35 cellular contexts compared by ENCODE assay signal in the genomic region with DNA sequence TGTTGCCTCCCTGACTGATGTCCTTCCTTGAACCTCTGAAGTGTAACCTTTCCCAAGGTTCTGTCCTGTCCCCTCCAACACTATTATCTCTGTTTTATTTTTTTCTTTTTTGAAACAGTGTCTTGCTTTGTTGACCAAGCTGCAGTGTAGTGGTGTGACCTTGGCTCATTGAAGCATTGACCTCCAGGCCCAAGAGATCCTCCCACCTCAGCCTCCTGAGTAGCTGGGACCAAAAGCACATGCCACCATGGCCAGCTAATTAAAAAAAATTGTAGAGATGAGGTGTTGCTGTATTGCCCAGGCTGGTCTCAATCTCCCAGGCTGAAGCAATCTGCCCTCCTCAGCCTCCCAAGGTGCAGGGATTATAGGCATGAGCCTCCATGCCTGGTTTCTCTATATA. TPM values are rescaled to one million over a fixed set of nuclear protein-coding genes. Genes with fewer than 3 reads are reported as not detected.
DNase-seq lines count a peak whose midpoint lies in the region; ATAC-seq, FAIRE-seq and TF ChIP-seq lines count a peak whose summit lies in the region.
"Had no signal": no experiment of that assay in that cellular context is flagged by ENCODE, and none has a peak within 500 bp of the region (broad histone marks: within the 10 kb centered on the region; RNA-seq: fewer than 3 reads in every experiment).

No MANE protein-coding gene starts in this region.

- no peak overlapping the region for H3K4me2 ChIP-seq in HepG2 (ENCODE audit: low read depth, low read length)
- H3K4me2 ChIP-seq: A549; BLaER1; BLaER1 treated with 17β-estradiol and CSF1 and Interleukin-3, amounts not matched to agents 10 nM and 100 nM had no signal

- H3K27ac ChIP-seq in HepG2 (ENCODE audit: extremely low read length, insufficient read depth, low read length) (no peak overlapping the region), right lobe of liver (no peak overlapping the region), thyroid gland (no peak overlapping the region)
- H3K27ac ChIP-seq: 22Rv1; A549; BLaER1; BLaER1 treated with 17β-estradiol and CSF1 and Interleukin-3, amounts not matched to agents 10 nM and 100 nM; C4-2B had no signal

- peaks cover 62% of the 10 kb centered on the region for H3K9me3 Mint-ChIP-seq in nephron progenitor cell

- H3K4me1 ChIP-seq in HepG2 (ENCODE audit: insufficient read depth, low read length) (0 out of 2 replicates have a peak, but pooled peaks cover 5% of the 10 kb centered on the region), right lobe of liver (no peaks in the 10 kb centered on the region), thyroid gland (no peaks in the 10 kb centered on the region)
- H3K4me1 ChIP-seq: A549; BE2C; BLaER1; BLaER1 treated with 17β-estradiol and CSF1 and Interleukin-3, amounts not matched to agents 10 nM and 100 nM; Caco-2 had no signal

- H3K4me1 Mint-ChIP-seq in nephron progenitor cell: peaks cover 7% of the 10 kb centered on the region
- H3K4me1 Mint-ChIP-seq: B cell; CD14-positive monocyte; CD4-positive, alpha-beta memory T cell; CD4-positive, CD25-positive, alpha-beta regulatory T cell; CD8-positive, alpha-beta memory T cell had no signal

- H3K4me3 ChIP-seq in HepG2 (replicated peaks in 1 of 3; ENCODE audit: insufficient read depth in 1 of 3, low read depth in 2 of 3, low read length in 3 of 3): no peak overlapping the region
- no peak overlapping the region for H3K4me3 ChIP-seq in right lobe of liver
- H3K4me3 ChIP-seq in thyroid gland (replicated peaks in 1 of 3): no peak overlapping the region
- H3K4me3 ChIP-seq: A549; BLaER1; BLaER1 treated with 17β-estradiol and CSF1 and Interleukin-3, amounts not matched to agents 10 nM and 100 nM had no signal

- CTCF ChIA-PET in HepG2 (lab: Yijun Ruan, JAX; ENCODE audit: low intra/inter-chr PET ratio, low total read pairs): no interaction called here

- peak overlapping the region; percentile 60 for H3K27ac Mint-ChIP-seq in nephron progenitor cell
- H3K27ac Mint-ChIP-seq: B cell; CD14-positive monocyte; CD4-positive, alpha-beta T cell; CD4-positive, CD25-positive, alpha-beta regulatory T cell; CD8-positive, alpha-beta memory T cell; CD8-positive, alpha-beta T cell had no signal

- in situ Hi-C loops in HepG2 (cut with HindIII; ENCODE audit: extremely low pct_ligation_motif_present, low pct_unique_long_range_greater_than_20kb): no loop called here

- peaks cover 2% of the 10 kb centered on the region for H3K79me2 ChIP-seq in HepG2 (ENCODE audit: insufficient read depth, low read length)

- DNase-seq in HepG2 (ENCODE audit: low spot score) (no peak), right lobe of liver (no peak), nephron progenitor cell (no peak), thyroid gland (peak; percentile 2 to 3), A172 (ENCODE audit: low spot score) (no peak)
- DNase-seq: 8988T; ACHN; AML-193; BE2C; C1 segment of cervical spinal cord; Caco-2; Calu3; CD4-positive, alpha-beta memory T cell; CD4-positive, alpha-beta T cell; CD4-positive, CD25-positive, alpha-beta regulatory T cell; CD8-positive, alpha-beta memory T cell; CD8-positive, alpha-beta T cell; COR-L47; DMS 273 treated with DMSO at 0.1 percent for 48 hours; DMS153; DMS53; DMS79; DMS79 treated with DMSO at 0.1 percent for 48 hours; DND-41; EL had no signal

- TF ChIP-seq EP300 in HepG2 (IDR thresholded peaks at IDR 0.05; ENCODE audit: low read depth in 2 of 2, low read length in 2 of 2) (no peak), HepG2 (CRISPR knock-in tag; IDR thresholded peaks at IDR 0.05; ENCODE audit: borderline replicate concordance) (no peak)

- H3K9ac ChIP-seq in HepG2 (ENCODE audit: insufficient read depth, low read depth, low read length): no peak overlapping the region
- H3K9ac ChIP-seq: BLaER1; BLaER1 treated with 17β-estradiol and CSF1 and Interleukin-3, amounts not matched to agents 10 nM and 100 nM had no signal

- H4K20me1 ChIP-seq in HepG2 (ENCODE audit: insufficient read depth, low read length): no peaks in the 10 kb centered on the region
- H4K20me1 ChIP-seq: BLaER1; BLaER1 treated with 17β-estradiol and CSF1 and Interleukin-3, amounts not matched to agents 10 nM and 100 nM had no signal

- H3K27me3 ChIP-seq in HepG2 (ENCODE audit: control insufficient read depth in 1 of 2, insufficient read depth in 2 of 2, low read length in 2 of 2) (no peaks in the 10 kb centered on the region), right lobe of liver (no peaks in the 10 kb centered on the region), thyroid gland (no peaks in the 10 kb centered on the region)
- H3K27me3 ChIP-seq: BE2C had no signal

- BruUV-seq in HepG2 (replicated peaks; lab: Mats Ljungman, UMichigan): no TSS peak

- POLR2A ChIA-PET in HepG2 (lab: Yijun Ruan, JAX): no interaction called here

- TF ChIP-seq POLR2A in HepG2 (IDR thresholded peaks at IDR 0.05; ENCODE audit: insufficient read depth in 1 of 2, low read depth in 2 of 2, low read length in 2 of 2) (no peak), right lobe of liver (IDR thresholded peaks at IDR 0.05) (no peak), thyroid gland (IDR thresholded peaks at IDR 0.05) (no peak)

- H2AFZ ChIP-seq in HepG2 (ENCODE audit: low read length): no peak overlapping the region

- no peak for TF ChIP-seq CTCF in HepG2 (CRISPR knock-in tag; IDR thresholded peaks at IDR 0.05)
- TF ChIP-seq CTCF in right lobe of liver (IDR thresholded peaks at IDR 0.05): no peak
- no peak for TF ChIP-seq CTCF in nephron progenitor cell (IDR thresholded peaks at IDR 0.05)
- TF ChIP-seq CTCF in thyroid gland (IDR thresholded peaks at IDR 0.05): no peak

- H3K36me3 Mint-ChIP-seq in nephron progenitor cell (ENCODE audit: low read depth): peaks cover 20% of the 10 kb centered on the region
- H3K36me3 Mint-ChIP-seq: CD14-positive monocyte; CD4-positive, CD25-positive, alpha-beta regulatory T cell; CD8-positive, alpha-beta T cell had no signal

- intact Hi-C loops in HepG2 (cut with micrococcal nuclease; ENCODE audit: unreplicated experiment) (no loop called here), right lobe of liver (cut with DNase I) (no loop called here), thyroid gland (cut with DNase I) (no loop called here)

- no peaks in the 10 kb centered on the region for H3K27me3 Mint-ChIP-seq in nephron progenitor cell (ENCODE audit: low read depth, poor library complexity)
- H3K27me3 Mint-ChIP-seq: B cell; CD4-positive, alpha-beta memory T cell; CD4-positive, alpha-beta T cell; CD4-positive, CD25-positive, alpha-beta regulatory T cell had no signal

- no peak for FAIRE-seq in HepG2 (lab: Jason Lieb, UNC)
- FAIRE-seq: A204.1, D721Med had no signal

- H3K4me3 Mint-ChIP-seq in nephron progenitor cell: no peak overlapping the region
- H3K4me3 Mint-ChIP-seq: B cell; CD14-positive monocyte; CD4-positive, alpha-beta T cell; CD4-positive, CD25-positive, alpha-beta regulatory T cell; CD8-positive, alpha-beta memory T cell; CD8-positive, alpha-beta T cell had no signal

- TF ChIP-seq RAD21 in HepG2 (CRISPR knock-in tag; IDR thresholded peaks at IDR 0.05): no peak

- H3K36me3 ChIP-seq in HepG2 (replicated peaks in 1 of 2; ENCODE audit: control insufficient read depth in 1 of 2, insufficient read depth in 2 of 2, low read length in 2 of 2) (no peaks in the 10 kb centered on the region), right lobe of liver (no peaks in the 10 kb centered on the region), thyroid gland (no peaks in the 10 kb centered on the region)
- H3K36me3 ChIP-seq: BE2C; BLaER1; BLaER1 treated with 17β-estradiol and CSF1 and Interleukin-3, amounts not matched to agents 10 nM and 100 nM had no signal

- H3K9me3 ChIP-seq in HepG2 (ENCODE audit: low read length) (peaks cover 15% of the 10 kb centered on the region; the same call in 1 of the 2 replicates), right lobe of liver (peaks cover 0 to 10% (median 1%) of the 10 kb centered on the region in 4 donors), thyroid gland (no peaks in the 10 kb centered on the region)
- H3K9me3 ChIP-seq: A549, BE2C, Caco-2 had no signal

- ATAC-seq in HepG2 (no peak), right lobe of liver (no peak), GM18907 (IDR thresholded peaks at IDR 0.05; ENCODE audit: unreplicated experiment) (no peak)
- ATAC-seq: A549; CD8-positive, alpha-beta T cell had no signal

RNA-seq across cellular contexts. Expression of a gene that starts 59.0 kb away (rescaled TPM):
- 6.4 and 8.8 TPM in 2 replicates for total RNA-seq in HepG2 (2016; rRNA removed; fragmentation: Illumina TruSeq; extraction: Trizol)
- 1.6 and 1.9 TPM in 2 replicates for total RNA-seq in HepG2 (2016; cell fraction: cytosol; rRNA removed; fragmentation: Illumina TruSeq; extraction: Trizol; ENCODE audit: low read depth)
- total RNA-seq in HepG2 (2016; cell fraction: insoluble cytoplasmic fraction; rRNA removed; fragmentation: Illumina TruSeq; extraction: Trizol): 5.4 and 9.3 TPM in 2 replicates
- total RNA-seq in HepG2 (2016; cell fraction: membrane; rRNA removed; fragmentation: Illumina TruSeq; extraction: Trizol): 4.2 and 5.0 TPM in 2 replicates
- total RNA-seq in HepG2 (2016; cell fraction: nucleus; rRNA removed; fragmentation: Illumina TruSeq; extraction: Trizol): 22.2 and 23.4 TPM in 2 replicates
- 10.7 and 11.2 TPM in 2 replicates for polyA plus RNA-seq in HepG2 (2011; rRNA removed)
- 9.2 and 10.5 TPM in 2 replicates for polyA plus RNA-seq in HepG2 (2011; cell fraction: cytosol; rRNA removed)
- 13.5 and 13.9 TPM in 2 replicates for polyA plus RNA-seq in HepG2 (2011; cell fraction: nucleus; rRNA removed)
- 5.6 and 8.4 TPM in 2 replicates for polyA plus RNA-seq in HepG2 (2012)
- 1.1 and 2.0 TPM in 2 replicates for polyA plus RNA-seq in HepG2 (2016; cell fraction: cytosol; fragmentation: Illumina TruSeq; extraction: Trizol; ENCODE audit: low read depth)
- 5.6 and 5.9 TPM in 2 replicates for polyA plus RNA-seq in HepG2 (2016; cell fraction: insoluble cytoplasmic fraction; fragmentation: Illumina TruSeq; extraction: Trizol; ENCODE audit: low read depth)
- 2.6 and 2.9 TPM in 2 replicates for polyA plus RNA-seq in HepG2 (2016; cell fraction: membrane; fragmentation: Illumina TruSeq; extraction: Trizol; ENCODE audit: low read depth)
- polyA plus RNA-seq in HepG2 (2016; cell fraction: nucleus; fragmentation: Illumina TruSeq; extraction: Trizol; ENCODE audit: insufficient read depth, low read depth): 17.2 and 17.3 TPM in 2 replicates
- polyA minus RNA-seq in HepG2 (2011; rRNA and poly(A)+ RNA removed; ENCODE audit: low replicate concordance): 25.3 TPM in 1 of 2 replicates, not detected in the other
- 8.9 and 12.0 TPM in 2 replicates for polyA minus RNA-seq in HepG2 (2011; cell fraction: cytosol; rRNA and poly(A)+ RNA removed)
- polyA minus RNA-seq in HepG2 (2011; cell fraction: nucleus; rRNA and poly(A)+ RNA removed): 24.9 and 37.6 TPM in 2 replicates
- 1 to 10 TPM; 1.7 to 2.7 (median 2.1) TPM for total RNA-seq in right lobe of liver
- total RNA-seq in thyroid gland: 10 to 100 TPM in 3 of 4 donors, 1 to 10 TPM in 1; 6.2 to 27.0 (median 14.2) TPM
- total RNA-seq in A172 (2014; rRNA removed; shearing (Covaris generic)): 0.02 TPM in 1 of 2 replicates, not detected in the other

Comparison
In these comparisons a context has a peak if more than half of its experiments do, and no peak if none do; other contexts are left out.
1. DNase-seq: peak in thyroid gland (2 of 2); none in HepG2 (single experiment), right lobe of liver (0 of 3), nephron progenitor cell (single experiment) and A172 (single experiment).